ENCODE assay signal across 23 cellular contexts in genomic region chr12:126899926-126900792, GRCh38.
"Had no signal": no experiment of that assay in that cellular context is flagged by ENCODE, and none has a peak within 500 bp of the region (broad histone marks: within the 10 kb centered on the region; RNA-seq: fewer than 3 reads in every experiment).

No MANE protein-coding gene starts in this region.

- H3K36me3 ChIP-seq: colonic mucosa, esophagus squamous epithelium, gastrocnemius medialis, heart left ventricle, right lobe of liver, stomach, suprapubic skin, tibial nerve, uterus had no signal

- H3K27me3 ChIP-seq: colonic mucosa, gastrocnemius medialis, right lobe of liver, uterus had no signal

- H3K4me1 ChIP-seq: colonic mucosa, gastrocnemius medialis, heart left ventricle, right lobe of liver, stomach, suprapubic skin, tibial nerve, uterus had no signal

- H3K27ac ChIP-seq: colonic mucosa, dorsolateral prefrontal cortex, esophagus squamous epithelium, gastrocnemius medialis, heart left ventricle, right lobe of liver, skin epidermis, stomach, suprapubic skin, tibial nerve, uterus, VCaP had no signal

- DNase-seq: activated CD4-positive, alpha-beta memory T cell treated with anti-CD3 and anti-CD28 coated beads, Interleukin-2, amount 10 ng/mL, durations not matched to agents 7 days and 5 days; activated CD4-positive, alpha-beta T cell treated with anti-CD3 and anti-CD28 coated beads, Interleukin-2, amount 10 ng/mL, durations not matched to agents 24 days and 14 days; activated effector memory CD4-positive, alpha-beta T cell treated with anti-CD3 and anti-CD28 coated beads, Interleukin-2, amount 50 U/mL, for 16 hours; activated naive CD4-positive, alpha-beta T cell treated with anti-CD3 and anti-CD28 coated beads, Interleukin-2, amount 10 ng/mL, durations not matched to agents 7 days and 5 days; amygdala; colonic mucosa; dorsolateral prefrontal cortex; effector memory CD8-positive, alpha-beta T cell; esophagus squamous epithelium; gastrocnemius medialis; heart left ventricle; islet precursor cell; left colon; nucleus accumbens; posterior cingulate gyrus; right lobe of liver; stimulated activated CD4-positive, alpha-beta T cell treated with anti-CD3 and anti-CD28 coated beads, Interleukin-1b, Interleukin-23, amount 100 ng/mL, for 48 hours; stomach; uterus had no signal

- H3K4me3 ChIP-seq: colonic mucosa, dorsolateral prefrontal cortex, esophagus squamous epithelium, gastrocnemius medialis, heart left ventricle, right lobe of liver, skin epidermis, stomach, suprapubic skin, tibial nerve, uterus had no signal
